14 cellular contexts compared by ENCODE assay signal in genomic region chr20:44585042-44585968, GRCh38. TPM values are rescaled to one million over a fixed set of nuclear protein-coding genes. Genes with fewer than 3 reads are reported as not detected.
DNase-seq lines count a peak whose midpoint lies in the region; ATAC-seq and TF ChIP-seq lines count a peak whose summit lies in the region.
"Had no signal": no experiment of that assay in that cellular context is flagged by ENCODE, and none has a peak within 500 bp of the region (broad histone marks: within the 10 kb centered on the region; RNA-seq: fewer than 3 reads in every experiment).

No MANE protein-coding gene starts in this region.

- DNase-seq in GF-D8 (lab: John Stamatoyannopoulos, UW) (peak; percentile 18), H9 (no peak), ascending aorta (ENCODE audit: low spot score in 2 of 2) (no peak), anterior cingulate cortex (lab: John Stamatoyannopoulos, UW) (no peak), pons (ENCODE audit: low spot score) (no peak), HCEC 1CT (no peak)
- DNase-seq: activated gamma-delta T cell, GOT3, natural killer cell, NCI-H1048, WERI-Rb-1 had no signal

- H3K27me3 ChIP-seq in H9 (ENCODE audit: insufficient read depth, low read length), result no peaks in the 10 kb centered on the region
- H3K27me3 ChIP-seq in ascending aorta, result no peaks in the 10 kb centered on the region
- no peaks in the 10 kb centered on the region for H3K27me3 ChIP-seq in parathyroid adenoma (ENCODE audit: control insufficient read depth, insufficient read depth, low read length)

- H4K5ac ChIP-seq in H9 (ENCODE audit: insufficient read length, low read depth, low read length), result no peak overlapping the region

- H3K4me2 ChIP-seq in H9 (ENCODE audit: insufficient read depth, insufficient read length, low read length) (peak overlapping the region; percentile 5), parathyroid adenoma (ENCODE audit: low read length) (peak overlapping the region; percentile 50)

- peak overlapping the region in 2 of 3 experiments; percentile 24 to 35; a peak in 3 of 7 replicates for H3K27ac Mint-ChIP-seq in H9
- H3K27ac Mint-ChIP-seq: dendritic cell treated with granulocyte-macrophage colony-stimulating factor and Interleukin-4, amounts not matched to agents 40 ng/mL and 50 ng/mL, for 4 days; natural killer cell had no signal

- H3K36me3 Mint-ChIP-seq in H9 (ENCODE audit: insufficient read depth in 1 of 3, low read depth in 3 of 3), result peaks cover 0 to 2% (median 1%) of the 10 kb centered on the region in 3 experiments; a peak in 2 of 7 replicates
- H3K36me3 Mint-ChIP-seq: natural killer cell had no signal

- H2AFZ ChIP-seq in H9 (ENCODE audit: low read length) (no peak overlapping the region), parathyroid adenoma (no peak overlapping the region)

- no peaks in the 10 kb centered on the region for H3K9me3 Mint-ChIP-seq in H9
- H3K9me3 Mint-ChIP-seq: dendritic cell treated with granulocyte-macrophage colony-stimulating factor and Interleukin-4, amounts not matched to agents 40 ng/mL and 50 ng/mL, for 4 days; natural killer cell had no signal

- H3K79me1 ChIP-seq in H9 (ENCODE audit: insufficient read depth, low read depth, low read length, poor library complexity, severe bottlenecking), result no peaks in the 10 kb centered on the region

- H3K9ac ChIP-seq in H9 (ENCODE audit: extremely low read depth, insufficient read length, low read length) (no peak overlapping the region), parathyroid adenoma (no peak overlapping the region)

- no peaks in the 10 kb centered on the region for H3K9me3 ChIP-seq in H9 (ENCODE audit: control insufficient read depth, low read depth, low read length)
- no peaks in the 10 kb centered on the region for H3K9me3 ChIP-seq in ascending aorta
- no peaks in the 10 kb centered on the region for H3K9me3 ChIP-seq in parathyroid adenoma (ENCODE audit: control insufficient read depth, low read length)

- H3K36me3 ChIP-seq in ascending aorta (peaks cover 2 to 5% of the 10 kb centered on the region in 2 donors), parathyroid adenoma (ENCODE audit: control insufficient read depth, insufficient read depth, low read length) (no peaks in the 10 kb centered on the region)
- H3K36me3 ChIP-seq: WERI-Rb-1 had no signal

- no peak overlapping the region for H2BK15ac ChIP-seq in H9 (ENCODE audit: low read depth, low read length)

- no peak overlapping the region for H4K8ac ChIP-seq in H9 (replicated peaks; ENCODE audit: insufficient read length, low read depth, low read length)

- ATAC-seq in HG02623 (IDR thresholded peaks at IDR 0.05; ENCODE audit: unreplicated experiment), result no peak

- no peak overlapping the region for H2BK120ac ChIP-seq in H9 (ENCODE audit: low read depth, low read length, poor library complexity, severe bottlenecking)

- H4K91ac ChIP-seq in H9 (ENCODE audit: insufficient read length, low read depth, low read length), result no peak overlapping the region

- H3K27ac ChIP-seq in H9 (ENCODE audit: insufficient read length, low read depth, low read length) (no peak overlapping the region), ascending aorta (peak overlapping the region; percentile 62 to 83), parathyroid adenoma (peak overlapping the region; percentile 17)
- H3K27ac ChIP-seq: WERI-Rb-1 had no signal

- H2BK5ac ChIP-seq in H9 (ENCODE audit: insufficient read length, low read length), result no peak overlapping the region

- no peak overlapping the region for H2BK20ac ChIP-seq in H9 (ENCODE audit: low read depth, low read length, poor library complexity, severe bottlenecking)

- H3K4me1 ChIP-seq in H9 (ENCODE audit: insufficient read depth, low read length) (peaks cover 15% of the 10 kb centered on the region; the same call in 1 of the 2 replicates), ascending aorta (peaks cover 25 to 39% of the 10 kb centered on the region in 2 donors), parathyroid adenoma (peaks cover 15% of the 10 kb centered on the region)

- H3K4ac ChIP-seq in H9 (ENCODE audit: low read depth, low read length), result no peak overlapping the region

- H3K56ac ChIP-seq in H9 (ENCODE audit: insufficient read length, low read depth, low read length), result no peak overlapping the region

- no CpG with 5 or more reads among the region's 7 CpGs for WGBS in H9 (ENCODE audit: extremely low coverage, insufficient read length, low lambda C conversion rate)

- no peak overlapping the region for H3K14ac ChIP-seq in H9 (ENCODE audit: insufficient read depth, low read length)

- H3K23me2 ChIP-seq in H9 (ENCODE audit: insufficient read length, low read depth, low read length, poor library complexity, severe bottlenecking), result no peaks in the 10 kb centered on the region

- no peak overlapping the region for H3K18ac ChIP-seq in H9 (ENCODE audit: insufficient read length, low read depth, low read length)

- TF ChIP-seq CTCF in H9 (conservative IDR thresholded peaks at IDR 0.05) (no peak), ascending aorta (IDR thresholded peaks at IDR 0.05) (no peak), parathyroid adenoma (IDR thresholded peaks at IDR 0.05) (no peak)

- H3K27me3 Mint-ChIP-seq in H9 (ENCODE audit: low read depth), result no peaks in the 10 kb centered on the region
- H3K27me3 Mint-ChIP-seq: dendritic cell treated with granulocyte-macrophage colony-stimulating factor and Interleukin-4, amounts not matched to agents 40 ng/mL and 50 ng/mL, for 4 days had no signal

- H3K4me3 Mint-ChIP-seq in H9, result peak overlapping the region in 1 of 2 experiments; percentile 12; a peak in 2 of 5 replicates
- H3K4me3 Mint-ChIP-seq: dendritic cell treated with granulocyte-macrophage colony-stimulating factor and Interleukin-4, amounts not matched to agents 40 ng/mL and 50 ng/mL, for 4 days; natural killer cell had no signal

- H2BK12ac ChIP-seq in H9 (ENCODE audit: insufficient read length, low read depth, low read length), result no peak overlapping the region

- H3K4me3 ChIP-seq in ascending aorta (peak overlapping the region in 1 of 2 donors; percentile 13), parathyroid adenoma (ENCODE audit: low read depth, low read length) (no peak overlapping the region)

- no peaks in the 10 kb centered on the region for H4K20me1 ChIP-seq in H9 (ENCODE audit: control insufficient read depth, insufficient read depth, insufficient read length)

- H2AK5ac ChIP-seq in H9 (ENCODE audit: insufficient read length, low read length), result no peak overlapping the region

- peaks cover 33 to 38% of the 10 kb centered on the region in 2 experiments for H3K4me1 Mint-ChIP-seq in H9

- H3K79me2 ChIP-seq in H9 (ENCODE audit: insufficient read depth, low read length), result no peaks in the 10 kb centered on the region
- H3K79me2 ChIP-seq in parathyroid adenoma, result peaks cover 45% of the 10 kb centered on the region

- no peak overlapping the region for H3T11ph ChIP-seq in H9 (ENCODE audit: low read length)

- no peak overlapping the region for H3K23ac ChIP-seq in H9 (ENCODE audit: insufficient read length, low read depth, low read length)

- intact Hi-C loops in ascending aorta (cut with DNase I), result no loop called here

RNA-seq across cellular contexts. Expression of gene PKIG, which starts 2.9 kb away (rescaled TPM):
- total RNA-seq in H9 (2021) (23.0 and 27.0 TPM in 2 replicates), ascending aorta (84.7 TPM)
